15 cellular contexts compared by ENCODE assay signal in the genomic region with DNA sequence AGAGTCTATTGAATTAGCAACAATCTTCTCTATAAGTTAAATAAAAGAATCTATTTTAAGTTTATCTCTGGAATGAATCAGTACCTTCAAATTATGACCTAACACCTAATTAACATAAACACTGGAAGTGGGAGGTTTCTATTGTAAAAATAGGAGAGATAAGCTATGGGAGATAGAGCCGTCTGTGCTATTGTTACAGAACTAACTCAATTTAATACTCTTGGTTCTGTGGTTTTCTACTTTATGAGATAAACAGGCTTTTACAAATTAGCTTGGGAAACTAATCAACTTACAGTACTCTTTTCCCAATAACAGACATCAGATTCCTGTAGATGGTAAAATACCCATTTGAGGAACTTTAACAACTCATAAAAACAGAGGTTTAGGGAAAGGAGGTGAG. TPM values are rescaled to one million over a fixed set of nuclear protein-coding genes. Genes with fewer than 3 reads are reported as not detected.
A peak's percentile ranks its signal among the peaks of the same experiment; 100 is the strongest.
DNase-seq lines count a peak whose midpoint lies in the region; ATAC-seq and TF ChIP-seq lines count a peak whose summit lies in the region.
"Had no signal": no experiment of that assay in that cellular context is flagged by ENCODE, and none has a peak within 500 bp of the region (broad histone marks: within the 10 kb centered on the region; RNA-seq: fewer than 3 reads in every experiment).

No MANE protein-coding gene starts in this region.

- no peak overlapping the region for H3K27ac ChIP-seq in CD8-positive, alpha-beta memory T cell (ENCODE audit: low read depth, low read length)

- H3K4me1 Mint-ChIP-seq in activated CD4-positive, alpha-beta memory T cell treated with anti-CD3 and anti-CD28 coated beads, Interleukin-2, amount 10 ng/mL, durations not matched to agents 7 days and 5 days: peaks cover 49% of the 10 kb centered on the region
- H3K4me1 Mint-ChIP-seq in activated CD4-positive, alpha-beta memory T cell treated with anti-CD3 and anti-CD28 coated beads for 36 hours (ENCODE audit: low read depth): peaks cover 51% of the 10 kb centered on the region
- H3K4me1 Mint-ChIP-seq in CD8-positive, alpha-beta memory T cell: peaks cover 37 to 47% (median 38%) of the 10 kb centered on the region in 3 donors
- H3K4me1 Mint-ChIP-seq in T-helper 17 cell: peaks cover 31% of the 10 kb centered on the region
- H3K4me1 Mint-ChIP-seq in natural killer cell: peaks cover 28 to 35% of the 10 kb centered on the region in 2 donors
- peaks cover 34% of the 10 kb centered on the region for H3K4me1 Mint-ChIP-seq in activated CD8-positive, alpha-beta T cell treated with anti-CD3 and anti-CD28 coated beads, Interleukin-2, amount 10 ng/mL, durations not matched to agents 7 days and 5 days (ENCODE audit: low read depth)

- ATAC-seq in T-helper 17 cell (no peak), natural killer cell (no peak)
- no peak for ATAC-seq in activated CD8-positive, alpha-beta T cell treated with anti-CD3 and anti-CD28 coated beads, Interleukin-2, amount 10 ng/mL, durations not matched to agents 7 days and 5 days
- ATAC-seq: K562 had no signal

- peak overlapping the region; percentile 88 for H3K27ac Mint-ChIP-seq in activated CD4-positive, alpha-beta memory T cell treated with anti-CD3 and anti-CD28 coated beads, Interleukin-2, amount 10 ng/mL, durations not matched to agents 7 days and 5 days
- no peak overlapping the region for H3K27ac Mint-ChIP-seq in activated CD4-positive, alpha-beta memory T cell treated with anti-CD3 and anti-CD28 coated beads for 36 hours
- H3K27ac Mint-ChIP-seq in CD8-positive, alpha-beta memory T cell: peak overlapping the region; percentile 51 to 97 (median 91)
- H3K27ac Mint-ChIP-seq in T-helper 17 cell (peak overlapping the region; percentile 85), natural killer cell (peak overlapping the region; percentile 75 to 84)
- H3K27ac Mint-ChIP-seq in activated CD8-positive, alpha-beta T cell treated with anti-CD3 and anti-CD28 coated beads, Interleukin-2, amount 10 ng/mL, durations not matched to agents 7 days and 5 days: no peak overlapping the region

- CTCF ChIA-PET in activated CD4-positive, alpha-beta memory T cell treated with anti-CD3 and anti-CD28 coated beads, Interleukin-2, amount 10 ng/mL, durations not matched to agents 7 days and 5 days (lab: Charles Lee): interaction anchor here (0.9 to 8.8 kb wide), 4 partner anchors 10 to 116 kb away, joined by 3 to 101 read pairs (median 14); no protein-coding TSS in a partner anchor
- CTCF ChIA-PET in activated CD4-positive, alpha-beta memory T cell treated with anti-CD3 and anti-CD28 coated beads for 36 hours (lab: Charles Lee): interaction anchor here (1.4 to 5.3 kb wide), 3 partner anchors 12 to 116 kb away, joined by 5 to 35 read pairs (median 18); no protein-coding TSS in a partner anchor
- CTCF ChIA-PET in CD8-positive, alpha-beta memory T cell (lab: Charles Lee): interaction anchor here (1.2 to 3.8 kb wide), 4 partner anchors 10 to 116 kb away, joined by 4 to 28 read pairs (median 14); no protein-coding TSS in a partner anchor
- CTCF ChIA-PET in activated CD8-positive, alpha-beta T cell treated with anti-CD3 and anti-CD28 coated beads, Interleukin-2, amount 10 ng/mL, durations not matched to agents 7 days and 5 days (lab: Charles Lee): interaction anchor here (1.0 to 9.2 kb wide), 2 partner anchors 11 to 97 kb away, joined by 3 to 91 read pairs; no protein-coding TSS in a partner anchor

- H3K36me3 ChIP-seq in CD8-positive, alpha-beta memory T cell (ENCODE audit: insufficient read depth, low read length): peaks cover 40% of the 10 kb centered on the region

- no peaks in the 10 kb centered on the region for H3K27me3 ChIP-seq in CD8-positive, alpha-beta memory T cell (ENCODE audit: insufficient read depth, low read length, poor library complexity, severe bottlenecking)

- no peak for DNase-seq in activated CD4-positive, alpha-beta memory T cell treated with anti-CD3 and anti-CD28 coated beads, Interleukin-2, amount 10 ng/mL, durations not matched to agents 7 days and 5 days
- DNase-seq in activated CD4-positive, alpha-beta memory T cell treated with anti-CD3 and anti-CD28 coated beads for 36 hours: no peak
- DNase-seq in CD8-positive, alpha-beta memory T cell: no peak
- DNase-seq in T-helper 17 cell: no peak
- no peak for DNase-seq in natural killer cell
- DNase-seq in 8988T: no peak
- DNase-seq in pons (ENCODE audit: low spot score): no peak
- DNase-seq in activated CD8-positive, alpha-beta T cell treated with anti-CD3 and anti-CD28 coated beads, Interleukin-2, amount 10 ng/mL, durations not matched to agents 7 days and 5 days: no peak
- DNase-seq: DMS79; NCI-H1092 treated with DMSO at 0.1 percent for 48 hours; NCI-H2081; NCI-H2171 treated with DMSO at 0.1 percent for 48 hours; NK-92 treated with Interleukin-12 subunit alpha and Interleukin-12 subunit beta, amount 100 ng/mL, for 24 hours; SHP77 treated with DMSO at 0.1 percent for 48 hours had no signal

- POLR2A ChIA-PET in activated CD4-positive, alpha-beta memory T cell treated with anti-CD3 and anti-CD28 coated beads, Interleukin-2, amount 10 ng/mL, durations not matched to agents 7 days and 5 days (lab: Charles Lee): interaction anchor here (1.7 to 8.9 kb wide), 9 partner anchors 11 to 157 kb away, joined by 4 to 78 read pairs (median 17); a partner anchor contains a TSS
- POLR2A ChIA-PET in activated CD4-positive, alpha-beta memory T cell treated with anti-CD3 and anti-CD28 coated beads for 36 hours (lab: Charles Lee): no interaction called here
- POLR2A ChIA-PET in CD8-positive, alpha-beta memory T cell (lab: Charles Lee): interaction anchor here (0.9 to 1.0 kb wide), 2 partner anchors 13 to 25 kb away, joined by 3 read pairs; a partner anchor contains a TSS
- POLR2A ChIA-PET in activated CD8-positive, alpha-beta T cell treated with anti-CD3 and anti-CD28 coated beads, Interleukin-2, amount 10 ng/mL, durations not matched to agents 7 days and 5 days (lab: Charles Lee): interaction anchor here (0.6 to 2.3 kb wide), 3 partner anchors 25 to 47 kb away, joined by 4 to 6 read pairs (median 4); a partner anchor contains a TSS

- intact Hi-C loops in activated CD4-positive, alpha-beta memory T cell treated with anti-CD3 and anti-CD28 coated beads for 36 hours (cut with micrococcal nuclease): no loop called here
- intact Hi-C loops in natural killer cell (cut with micrococcal nuclease): no loop called here

- no peak for TF ChIP-seq CTCF in natural killer cell (IDR thresholded peaks at IDR 0.05)

- H3K9me3 Mint-ChIP-seq in activated CD4-positive, alpha-beta memory T cell treated with anti-CD3 and anti-CD28 coated beads, Interleukin-2, amount 10 ng/mL, durations not matched to agents 7 days and 5 days: peaks cover 4% of the 10 kb centered on the region
- H3K9me3 Mint-ChIP-seq in activated CD4-positive, alpha-beta memory T cell treated with anti-CD3 and anti-CD28 coated beads for 36 hours: no peaks in the 10 kb centered on the region
- peaks cover 0 to 4% (median 0%) of the 10 kb centered on the region in 5 donors for H3K9me3 Mint-ChIP-seq in CD8-positive, alpha-beta memory T cell
- no peaks in the 10 kb centered on the region for H3K9me3 Mint-ChIP-seq in natural killer cell
- no peaks in the 10 kb centered on the region for H3K9me3 Mint-ChIP-seq in activated CD8-positive, alpha-beta T cell treated with anti-CD3 and anti-CD28 coated beads, Interleukin-2, amount 10 ng/mL, durations not matched to agents 7 days and 5 days (ENCODE audit: insufficient read depth)

- peaks cover 27% of the 10 kb centered on the region for H3K4me1 ChIP-seq in CD8-positive, alpha-beta memory T cell (ENCODE audit: insufficient read depth, low read length)

- H3K4me3 ChIP-seq in CD8-positive, alpha-beta memory T cell (ENCODE audit: low read length): no peak overlapping the region
- H3K4me3 ChIP-seq: K562 had no signal

- H3K4me3 Mint-ChIP-seq in activated CD4-positive, alpha-beta memory T cell treated with anti-CD3 and anti-CD28 coated beads, Interleukin-2, amount 10 ng/mL, durations not matched to agents 7 days and 5 days: no peak overlapping the region
- H3K4me3 Mint-ChIP-seq in activated CD4-positive, alpha-beta memory T cell treated with anti-CD3 and anti-CD28 coated beads for 36 hours: no peak overlapping the region
- peak overlapping the region in 2 of 7 donors; percentile 38 to 74 for H3K4me3 Mint-ChIP-seq in CD8-positive, alpha-beta memory T cell
- H3K4me3 Mint-ChIP-seq in T-helper 17 cell (no peak overlapping the region), natural killer cell (no peak overlapping the region)
- no peak overlapping the region for H3K4me3 Mint-ChIP-seq in activated CD8-positive, alpha-beta T cell treated with anti-CD3 and anti-CD28 coated beads, Interleukin-2, amount 10 ng/mL, durations not matched to agents 7 days and 5 days

- H3K27me3 Mint-ChIP-seq in activated CD4-positive, alpha-beta memory T cell treated with anti-CD3 and anti-CD28 coated beads, Interleukin-2, amount 10 ng/mL, durations not matched to agents 7 days and 5 days: no peaks in the 10 kb centered on the region
- no peaks in the 10 kb centered on the region for H3K27me3 Mint-ChIP-seq in activated CD4-positive, alpha-beta memory T cell treated with anti-CD3 and anti-CD28 coated beads for 36 hours
- no peaks in the 10 kb centered on the region for H3K27me3 Mint-ChIP-seq in CD8-positive, alpha-beta memory T cell
- no peaks in the 10 kb centered on the region for H3K27me3 Mint-ChIP-seq in T-helper 17 cell
- H3K27me3 Mint-ChIP-seq in natural killer cell (ENCODE audit: low read depth in 2 of 2): no peaks in the 10 kb centered on the region
- H3K27me3 Mint-ChIP-seq in activated CD8-positive, alpha-beta T cell treated with anti-CD3 and anti-CD28 coated beads, Interleukin-2, amount 10 ng/mL, durations not matched to agents 7 days and 5 days (ENCODE audit: low read depth): no peaks in the 10 kb centered on the region

- H3K9me3 ChIP-seq in CD8-positive, alpha-beta memory T cell (ENCODE audit: low read length): no peaks in the 10 kb centered on the region
- H3K9me3 ChIP-seq in T-helper 17 cell (ENCODE audit: control insufficient read depth, low read length, poor library complexity, severe bottlenecking): no peaks in the 10 kb centered on the region

- H3K36me3 Mint-ChIP-seq in activated CD4-positive, alpha-beta memory T cell treated with anti-CD3 and anti-CD28 coated beads, Interleukin-2, amount 10 ng/mL, durations not matched to agents 7 days and 5 days (ENCODE audit: low read depth): peaks cover 73% of the 10 kb centered on the region
- peaks cover 34% of the 10 kb centered on the region for H3K36me3 Mint-ChIP-seq in activated CD4-positive, alpha-beta memory T cell treated with anti-CD3 and anti-CD28 coated beads for 36 hours
- peaks cover 16 to 77% (median 21%) of the 10 kb centered on the region in 3 donors for H3K36me3 Mint-ChIP-seq in CD8-positive, alpha-beta memory T cell
- H3K36me3 Mint-ChIP-seq in T-helper 17 cell (ENCODE audit: low read depth) (peaks cover 2% of the 10 kb centered on the region), natural killer cell (peaks cover 25% of the 10 kb centered on the region)
- peaks cover 73% of the 10 kb centered on the region for H3K36me3 Mint-ChIP-seq in activated CD8-positive, alpha-beta T cell treated with anti-CD3 and anti-CD28 coated beads, Interleukin-2, amount 10 ng/mL, durations not matched to agents 7 days and 5 days (ENCODE audit: low read depth)

RNA-seq across cellular contexts. Expression of a gene that starts 25.6 kb away (rescaled TPM):
- total RNA-seq in activated CD4-positive, alpha-beta memory T cell treated with anti-CD3 and anti-CD28 coated beads, Interleukin-2, amount 10 ng/mL, durations not matched to agents 7 days and 5 days: 100 to 1,000 TPM; 540 to 547 TPM
- total RNA-seq in activated CD4-positive, alpha-beta memory T cell treated with anti-CD3 and anti-CD28 coated beads for 36 hours: 100 to 1,000 TPM; 309 to 314 TPM
- 100 to 1,000 TPM; 142 to 145 TPM for total RNA-seq in CD8-positive, alpha-beta memory T cell
- 173 TPM for polyA plus RNA-seq in CD8-positive, alpha-beta memory T cell
- total RNA-seq in T-helper 17 cell (10 to 100 TPM; 80.7 to 86.4 TPM), natural killer cell (10 to 100 TPM; 49.1 to 91.6 (median 86.2) TPM)
- total RNA-seq in activated CD8-positive, alpha-beta T cell treated with anti-CD3 and anti-CD28 coated beads, Interleukin-2, amount 10 ng/mL, durations not matched to agents 7 days and 5 days: 100 to 1,000 TPM; 472 to 473 TPM

Comparison
In these comparisons a context has a peak if more than half of its experiments do, and no peak if none do; other contexts are left out.
1. H3K27ac Mint-ChIP-seq: peak in activated CD4-positive, alpha-beta memory T cell treated with anti-CD3 and anti-CD28 coated beads, Interleukin-2, amount 10 ng/mL, durations not matched to agents 7 days and 5 days (single experiment), CD8-positive, alpha-beta memory T cell (8 of 8), T-helper 17 cell (single experiment) and natural killer cell (2 of 2); none in activated CD4-positive, alpha-beta memory T cell treated with anti-CD3 and anti-CD28 coated beads for 36 hours (single experiment) and activated CD8-positive, alpha-beta T cell treated with anti-CD3 and anti-CD28 coated beads, Interleukin-2, amount 10 ng/mL, durations not matched to agents 7 days and 5 days (single experiment).